Comparison of ENCODE assay signal across 17 cellular contexts in genomic region chr4:150234246-150234645, GRCh38.
"Had no signal": no experiment of that assay in that cellular context is flagged by ENCODE, and none has a peak within 500 bp of the region (broad histone marks: within the 10 kb centered on the region; RNA-seq: fewer than 3 reads in every experiment).

No MANE protein-coding gene starts in this region.

- H3K4me3 ChIP-seq: colonic mucosa, gastrocnemius medialis, heart left ventricle, sigmoid colon, spleen, thoracic aorta, upper lobe of left lung had no signal

- H3K27me3 Mint-ChIP-seq: stimulated activated naive B cell treated with anti-CD40 and anti-IgM and Interleukin-4, amounts not matched to agents 10 μg/mL and 1 μg/mL and 100 μg/mL, for 72 hours had no signal

- H3K27ac ChIP-seq: colonic mucosa, epithelial cell of prostate, gastrocnemius medialis, heart left ventricle, neutrophil, spleen, upper lobe of left lung had no signal

- H3K27me3 ChIP-seq: colonic mucosa, gastrocnemius medialis, heart left ventricle, neutrophil, sigmoid colon, spleen, upper lobe of left lung had no signal

- DNase-seq: activated CD4-positive, alpha-beta T cell treated with anti-CD3 and anti-CD28 coated beads, Interleukin-2, amount 50 U/mL, for 48 hours; activated naive CD4-positive, alpha-beta T cell; activated naive CD8-positive, alpha-beta T cell treated with anti-CD3 and anti-CD28 coated beads for 36 hours; colonic mucosa; gastrocnemius medialis; heart left ventricle; mesendoderm; sigmoid colon; spleen; stimulated activated naive B cell treated with anti-CD40 and anti-IgM and Interleukin-4, amounts not matched to agents 10 μg/mL and 1 μg/mL and 100 μg/mL, for 72 hours; upper lobe of left lung had no signal

- H3K4me1 Mint-ChIP-seq: activated naive CD8-positive, alpha-beta T cell treated with anti-CD3 and anti-CD28 coated beads for 36 hours; central memory CD8-positive, alpha-beta T cell; stimulated activated naive B cell treated with anti-CD40 and anti-IgM and Interleukin-4, amounts not matched to agents 10 μg/mL and 1 μg/mL and 100 μg/mL, for 72 hours had no signal

- H3K4me3 Mint-ChIP-seq: activated naive CD8-positive, alpha-beta T cell treated with anti-CD3 and anti-CD28 coated beads for 36 hours; central memory CD8-positive, alpha-beta T cell; endodermal cell; natural killer cell treated with Interleukin-12 subunit alpha and Interleukin-12 subunit beta and Interleukin-15 and Interleukin-18, amount 100 ng/mL, for 72 hours; stimulated activated naive B cell treated with anti-CD40 and anti-IgM and Interleukin-4, amounts not matched to agents 10 μg/mL and 1 μg/mL and 100 μg/mL, for 72 hours had no signal

- H3K9me3 Mint-ChIP-seq: activated naive CD8-positive, alpha-beta T cell treated with anti-CD3 and anti-CD28 coated beads for 36 hours; central memory CD8-positive, alpha-beta T cell; endodermal cell; natural killer cell treated with Interleukin-12 subunit alpha and Interleukin-12 subunit beta and Interleukin-15 and Interleukin-18, amount 100 ng/mL, for 72 hours had no signal

- H3K27ac Mint-ChIP-seq: activated naive CD8-positive, alpha-beta T cell treated with anti-CD3 and anti-CD28 coated beads for 36 hours; endodermal cell; natural killer cell treated with Interleukin-12 subunit alpha and Interleukin-12 subunit beta and Interleukin-15 and Interleukin-18, amount 100 ng/mL, for 72 hours; stimulated activated naive B cell treated with anti-CD40 and anti-IgM and Interleukin-4, amounts not matched to agents 10 μg/mL and 1 μg/mL and 100 μg/mL, for 72 hours had no signal

- H3K9me3 ChIP-seq: colonic mucosa, gastrocnemius medialis, heart left ventricle, neutrophil, sigmoid colon, spleen, thoracic aorta, upper lobe of left lung had no signal

- H3K36me3 Mint-ChIP-seq: activated naive CD8-positive, alpha-beta T cell treated with anti-CD3 and anti-CD28 coated beads for 36 hours; natural killer cell treated with Interleukin-12 subunit alpha and Interleukin-12 subunit beta and Interleukin-15 and Interleukin-18, amount 100 ng/mL, for 72 hours had no signal

- H3K4me1 ChIP-seq: colonic mucosa, gastrocnemius medialis, upper lobe of left lung had no signal

- H3K36me3 ChIP-seq: colonic mucosa, gastrocnemius medialis, neutrophil, thoracic aorta had no signal
